34 cellular contexts compared by ENCODE assay signal in genomic region chr6:167654389-167654788, GRCh38.
"Had no signal": no experiment of that assay in that cellular context is flagged by ENCODE, and none has a peak within 500 bp of the region (broad histone marks: within the 10 kb centered on the region; RNA-seq: fewer than 3 reads in every experiment).

No MANE protein-coding gene starts in this region.

- H3K4me1 ChIP-seq: adrenal gland, body of pancreas, breast epithelium had no signal

- H3K9me3 ChIP-seq: adrenal gland, body of pancreas, breast epithelium had no signal

- H3K36me3 ChIP-seq: adrenal gland, brain microvascular endothelial cell, breast epithelium had no signal

- H3K27ac ChIP-seq: adrenal gland, body of pancreas, brain microvascular endothelial cell, breast epithelium, VCaP had no signal

- H3K4me3 Mint-ChIP-seq: activated B cell treated with CpG ODN at 0.5 μM for 24 hours; activated CD4-positive, alpha-beta memory T cell treated with anti-CD3 and anti-CD28 coated beads for 36 hours; activated CD4-positive, alpha-beta T cell treated with anti-CD3 and anti-CD28 coated beads, Interleukin-2, amount 10 ng/mL, durations not matched to agents 24 days and 14 days; activated CD8-positive, alpha-beta T cell treated with anti-CD3 and anti-CD28 coated beads for 36 hours; activated naive CD4-positive, alpha-beta T cell treated with anti-CD3 and anti-CD28 coated beads for 36 hours; activated naive CD8-positive, alpha-beta T cell treated with anti-CD3 and anti-CD28 coated beads for 36 hours; activated T-cell treated with anti-CD3 and anti-CD28 coated beads, Interleukin-2, amount 50 U/mL, for 4 hours; activated T-cell treated with anti-CD3 and anti-CD28 coated beads, Interleukin-2, amount 50 U/mL, for 72 hours; activated T-helper 1 cell treated with anti-CD3 and anti-CD28 coated beads, Interleukin-12 subunit alpha, Interleukin-12 subunit beta, Interleukin-2, Interleukin-4 antibody, amounts not matched to agents 30 ng/mL and 10 ng/mL and 1 ng/mL, durations not matched to agents 14 hours and 24 hours and 36 hours; activated T-helper 17 cell treated with anti-CD3 and anti-CD28 coated beads, Interleukin-2, amount 50 U/mL, for 72 hours; T-helper 1 cell treated with Interleukin-12 subunit alpha and Interleukin-12 subunit beta and Interleukin-4 antibody, amounts not matched to agents 30 μg/mL and 1 μg/mL, for 36 hours; T-helper 2 cell treated with Interferon-gamma antibody and Interleukin-4, amounts not matched to agents 5 μg/mL and 100 μg/mL, for 36 hours had no signal

- H3K27me3 Mint-ChIP-seq: activated B cell treated with CpG ODN at 0.5 μM for 24 hours; activated CD4-positive, alpha-beta memory T cell treated with anti-CD3 and anti-CD28 coated beads for 36 hours; activated T-helper 17 cell treated with anti-CD3 and anti-CD28 coated beads, Interleukin-2, amount 50 U/mL, for 72 hours had no signal

- H3K27ac Mint-ChIP-seq: activated B cell treated with CpG ODN at 0.5 μM for 24 hours; activated CD4-positive, alpha-beta memory T cell treated with anti-CD3 and anti-CD28 coated beads for 36 hours; activated CD4-positive, alpha-beta T cell treated with anti-CD3 and anti-CD28 coated beads, Interleukin-2, amount 10 ng/mL, durations not matched to agents 24 days and 14 days; activated CD8-positive, alpha-beta T cell treated with anti-CD3 and anti-CD28 coated beads for 36 hours; activated naive CD4-positive, alpha-beta T cell treated with anti-CD3 and anti-CD28 coated beads for 36 hours; activated naive CD4-positive, alpha-beta T cell treated with anti-CD3 and anti-CD28 coated beads, Interleukin-2, amount 50 U/mL, for 72 hours; activated naive CD8-positive, alpha-beta T cell treated with anti-CD3 and anti-CD28 coated beads for 36 hours; activated T-cell treated with anti-CD3 and anti-CD28 coated beads, Interleukin-2, amount 50 U/mL, for 72 hours; activated T-helper 1 cell treated with anti-CD3 and anti-CD28 coated beads, Interleukin-12 subunit alpha, Interleukin-12 subunit beta, Interleukin-2, Interleukin-4 antibody, amounts not matched to agents 30 ng/mL and 10 ng/mL and 1 ng/mL, durations not matched to agents 14 hours and 24 hours and 36 hours; activated T-helper 17 cell treated with anti-CD3 and anti-CD28 coated beads, Interleukin-2, amount 50 U/mL, for 72 hours; T-helper 1 cell treated with Interleukin-12 subunit alpha and Interleukin-12 subunit beta and Interleukin-4 antibody, amounts not matched to agents 30 μg/mL and 1 μg/mL, for 36 hours; T-helper 2 cell treated with Interferon-gamma antibody and Interleukin-4, amounts not matched to agents 5 μg/mL and 100 μg/mL, for 36 hours had no signal

- DNase-seq: activated B cell treated with CpG ODN at 0.5 μM for 24 hours; activated CD4-positive, alpha-beta memory T cell treated with anti-CD3 and anti-CD28 coated beads for 36 hours; activated CD4-positive, alpha-beta T cell treated with anti-CD3 and anti-CD28 coated beads for 4 hours; activated CD4-positive, alpha-beta T cell treated with anti-CD3 and anti-CD28 coated beads, Interleukin-2, amount 10 ng/mL, durations not matched to agents 24 days and 14 days; activated CD4-positive, alpha-beta T cell treated with anti-CD3 and anti-CD28 coated beads, Interleukin-2, amount 50 U/mL, for 1 hour; activated CD4-positive, alpha-beta T cell treated with anti-CD3 and anti-CD28 coated beads, Interleukin-2, amount 50 U/mL, for 4 hours; activated CD4-positive, CD25-positive, alpha-beta regulatory T cell treated with anti-CD3 and anti-CD28 coated beads, Interleukin-2, amount 50 U/mL, for 72 hours; activated CD8-positive, alpha-beta memory T cell treated with anti-CD3 and anti-CD28 coated beads, Interleukin-2, amount 50 U/mL, for 4 hours; activated CD8-positive, alpha-beta T cell treated with anti-CD3 and anti-CD28 coated beads for 36 hours; activated effector memory CD4-positive, alpha-beta T cell treated with anti-CD3 and anti-CD28 coated beads, Interleukin-2, amount 50 U/mL, for 16 hours; activated gamma-delta T cell treated with Interleukin-2 at 50 U/mL for 16 hours; activated naive CD4-positive, alpha-beta T cell; activated naive CD4-positive, alpha-beta T cell treated with anti-CD3 and anti-CD28 coated beads for 36 hours; activated naive CD4-positive, alpha-beta T cell treated with anti-CD3 and anti-CD28 coated beads, Interleukin-2, amount 50 U/mL, for 16 hours; activated naive CD8-positive, alpha-beta T cell treated with anti-CD3 and anti-CD28 coated beads for 36 hours; activated T-cell treated with anti-CD3 and anti-CD28 coated beads for 4 hours; activated T-cell treated with anti-CD3 and anti-CD28 coated beads, Interleukin-2, amount 50 U/mL, for 1 hour; activated T-cell treated with anti-CD3 and anti-CD28 coated beads, Interleukin-2, amount 50 U/mL, for 4 hours; activated T-cell treated with anti-CD3 and anti-CD28 coated beads, Interleukin-2, amount 50 U/mL, for 72 hours; adrenal gland; amniotic stem cell; body of pancreas; brain microvascular endothelial cell; central memory CD4-positive, alpha-beta T cell; T-helper 1 cell; T-helper 2 cell; T-helper 9 cell had no signal

- H3K36me3 Mint-ChIP-seq: activated CD4-positive, alpha-beta memory T cell treated with anti-CD3 and anti-CD28 coated beads for 36 hours; activated naive CD4-positive, alpha-beta T cell treated with anti-CD3 and anti-CD28 coated beads, Interleukin-2, amount 50 U/mL, for 72 hours; activated naive CD8-positive, alpha-beta T cell treated with anti-CD3 and anti-CD28 coated beads for 36 hours had no signal

- H3K4me1 Mint-ChIP-seq: activated B cell treated with CpG ODN at 0.5 μM for 24 hours; activated CD4-positive, alpha-beta T cell treated with anti-CD3 and anti-CD28 coated beads, Interleukin-2, amount 10 ng/mL, durations not matched to agents 24 days and 14 days; activated naive CD8-positive, alpha-beta T cell treated with anti-CD3 and anti-CD28 coated beads for 36 hours; activated T-helper 17 cell treated with anti-CD3 and anti-CD28 coated beads, Interleukin-2, amount 50 U/mL, for 72 hours had no signal

- H3K9me3 Mint-ChIP-seq: activated B cell treated with CpG ODN at 0.5 μM for 24 hours; activated CD4-positive, alpha-beta memory T cell treated with anti-CD3 and anti-CD28 coated beads for 36 hours; activated CD4-positive, alpha-beta T cell treated with anti-CD3 and anti-CD28 coated beads, Interleukin-2, amount 10 ng/mL, durations not matched to agents 24 days and 14 days; activated CD8-positive, alpha-beta T cell treated with anti-CD3 and anti-CD28 coated beads for 36 hours; activated naive CD4-positive, alpha-beta T cell treated with anti-CD3 and anti-CD28 coated beads for 36 hours; activated naive CD4-positive, alpha-beta T cell treated with anti-CD3 and anti-CD28 coated beads, Interleukin-2, amount 50 U/mL, for 72 hours; activated naive CD8-positive, alpha-beta T cell treated with anti-CD3 and anti-CD28 coated beads for 36 hours; activated T-cell treated with anti-CD3 and anti-CD28 coated beads, Interleukin-2, amount 50 U/mL, for 4 hours; activated T-cell treated with anti-CD3 and anti-CD28 coated beads, Interleukin-2, amount 50 U/mL, for 72 hours; activated T-helper 1 cell treated with anti-CD3 and anti-CD28 coated beads, Interleukin-12 subunit alpha, Interleukin-12 subunit beta, Interleukin-2, Interleukin-4 antibody, amounts not matched to agents 30 ng/mL and 10 ng/mL and 1 ng/mL, durations not matched to agents 14 hours and 24 hours and 36 hours; activated T-helper 17 cell treated with anti-CD3 and anti-CD28 coated beads, Interleukin-2, amount 50 U/mL, for 72 hours; T-helper 1 cell treated with Interleukin-12 subunit alpha and Interleukin-12 subunit beta and Interleukin-4 antibody, amounts not matched to agents 30 μg/mL and 1 μg/mL, for 36 hours; T-helper 2 cell treated with Interferon-gamma antibody and Interleukin-4, amounts not matched to agents 5 μg/mL and 100 μg/mL, for 36 hours had no signal

- ATAC-seq: activated CD8-positive, alpha-beta T cell treated with anti-CD3 and anti-CD28 coated beads for 36 hours; activated naive CD4-positive, alpha-beta T cell treated with anti-CD3 and anti-CD28 coated beads, Interleukin-2, amount 50 U/mL, for 72 hours; activated T-cell treated with anti-CD3 and anti-CD28 coated beads, Interleukin-2, amount 50 U/mL, for 4 hours; activated T-cell treated with anti-CD3 and anti-CD28 coated beads, Interleukin-2, amount 50 U/mL, for 72 hours; body of pancreas had no signal

- H3K27me3 ChIP-seq: adrenal gland, body of pancreas, brain microvascular endothelial cell, breast epithelium had no signal

- H3K4me3 ChIP-seq: adrenal gland, body of pancreas, breast epithelium had no signal
